Comparison of ENCODE assay signal across 1 cellular context in the genomic region with DNA sequence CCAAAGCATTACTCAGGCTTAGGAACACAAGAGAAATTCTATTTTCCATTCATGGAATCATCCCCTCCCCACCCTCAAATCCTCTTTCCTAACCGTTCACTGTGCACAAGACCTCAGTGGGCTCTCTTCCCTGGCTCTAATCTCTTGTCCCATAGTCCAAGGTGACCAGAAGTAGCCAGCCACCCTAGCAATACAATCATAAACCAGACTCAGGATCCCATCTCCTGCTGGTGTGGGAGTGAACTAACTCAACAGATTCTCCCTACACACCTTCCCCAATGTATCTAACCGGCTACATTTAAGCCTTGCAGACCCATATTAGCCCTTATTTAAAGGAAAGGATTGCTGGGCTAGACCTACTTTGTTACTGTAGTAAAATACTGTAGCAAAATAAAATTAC.
TF ChIP-seq lines count a peak whose summit lies in the region.

No MANE protein-coding gene starts in this region.

TF ChIP-seq in WTC11, 78 proteins besides CTCF, POLR2A, EP300 and RAD21 (continued from another document):
- TF ChIP-seq, protein P1, sequence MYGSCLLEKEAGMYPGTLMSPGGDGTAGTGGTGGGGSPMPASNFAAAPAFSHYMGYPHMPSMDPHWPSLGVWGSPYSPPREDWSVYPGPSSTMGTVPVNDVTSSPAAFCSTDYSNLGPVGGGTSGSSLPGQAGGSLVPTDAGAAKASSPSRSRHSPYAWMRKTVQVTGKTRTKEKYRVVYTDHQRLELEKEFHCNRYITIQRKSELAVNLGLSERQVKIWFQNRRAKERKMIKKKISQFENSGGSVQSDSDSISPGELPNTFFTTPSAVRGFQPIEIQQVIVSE (CRISPR knock-in tag; IDR thresholded peaks at IDR 0.05; ENCODE audit: borderline replicate concordance), result no peak
- TF ChIP-seq, protein P2, sequence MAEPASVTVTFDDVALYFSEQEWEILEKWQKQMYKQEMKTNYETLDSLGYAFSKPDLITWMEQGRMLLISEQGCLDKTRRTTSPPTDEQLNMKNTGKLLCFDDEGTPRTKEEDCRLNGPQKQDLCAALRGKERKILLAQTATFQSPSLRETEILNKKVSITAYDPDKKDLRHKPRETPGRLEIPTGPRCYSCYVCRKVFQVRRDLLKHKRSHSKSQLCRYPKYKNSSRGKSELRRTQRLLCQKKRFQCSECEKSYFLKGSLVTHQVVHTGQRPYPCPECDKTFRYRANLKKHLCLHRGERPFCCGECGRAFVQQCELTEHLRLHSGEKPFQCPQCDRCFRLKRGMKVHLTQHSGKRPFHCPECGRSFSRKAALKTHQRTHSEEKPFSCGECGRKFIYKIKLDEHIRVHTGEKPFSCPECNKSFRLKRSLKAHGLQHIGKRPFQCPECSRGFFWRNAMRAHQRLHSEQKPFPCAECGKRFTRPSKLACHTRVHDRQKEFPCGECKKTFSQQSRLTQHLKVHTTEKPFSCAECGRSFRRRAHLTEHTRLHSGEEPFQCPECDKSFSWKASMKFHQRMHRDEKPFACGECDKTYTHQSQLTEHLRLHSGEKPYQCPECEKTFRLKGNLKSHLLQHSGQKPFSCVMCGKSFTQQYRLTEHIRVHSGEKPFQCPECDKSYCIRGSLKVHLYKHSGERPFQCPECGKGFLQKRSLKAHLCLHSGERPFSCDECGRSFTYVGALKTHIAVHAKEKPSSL (CRISPR knock-in tag; conservative IDR thresholded peaks at IDR 0.05), result no peak
